Comparison of ENCODE assay signal across 20 cellular contexts in genomic region chr7:122055072-122055471, GRCh38.
DNase-seq lines count a peak whose midpoint lies in the region; ATAC-seq and TF ChIP-seq lines count a peak whose summit lies in the region.
"Had no signal": no experiment of that assay in that cellular context is flagged by ENCODE, and none has a peak within 500 bp of the region (broad histone marks: within the 10 kb centered on the region; RNA-seq: fewer than 3 reads in every experiment).

No MANE protein-coding gene starts in this region.

- no peak overlapping the region for H3K4me3 Mint-ChIP-seq in activated CD4-positive, alpha-beta T cell treated with anti-CD3 and anti-CD28 coated beads, Interleukin-2, amount 10 ng/mL, durations not matched to agents 7 days and 5 days
- H3K4me3 Mint-ChIP-seq: CD4-positive, CD25-positive, alpha-beta regulatory T cell; HFFc6 had no signal

- H3K27me3 ChIP-seq in A673 (replicated peaks; ENCODE audit: insufficient read depth, low read depth, low read length, poor library complexity) = no peaks in the 10 kb centered on the region

- intact Hi-C loops in A673 (cut with micrococcal nuclease; ENCODE audit: unreplicated experiment) = no loop called here

- no peaks in the 10 kb centered on the region for H3K4me1 ChIP-seq in A673 (ENCODE audit: insufficient read depth, low read length, poor library complexity, severe bottlenecking)

- no peak overlapping the region for H3K4me3 ChIP-seq in A673 (ENCODE audit: low read depth, low read length, poor library complexity, severe bottlenecking)

- H3K36me3 Mint-ChIP-seq in activated CD4-positive, alpha-beta T cell treated with anti-CD3 and anti-CD28 coated beads, Interleukin-2, amount 10 ng/mL, durations not matched to agents 7 days and 5 days (ENCODE audit: low read depth) = no peaks in the 10 kb centered on the region
- H3K36me3 Mint-ChIP-seq: CD4-positive, CD25-positive, alpha-beta regulatory T cell had no signal

- no peak for ATAC-seq in HG03378 (IDR thresholded peaks at IDR 0.05; ENCODE audit: unreplicated experiment)

- CTCF ChIA-PET in A673 (lab: Charles Lee) (no interaction called here), RWPE1 (lab: Yijun Ruan, JAX) (interaction anchor here (0.6 kb wide), 1 partner anchor 374 kb away, joined by 3 read pairs; no protein-coding TSS in a partner anchor)
- CTCF ChIA-PET in activated CD4-positive, alpha-beta T cell treated with anti-CD3 and anti-CD28 coated beads, Interleukin-2, amount 10 ng/mL, durations not matched to agents 7 days and 5 days (lab: Charles Lee) = no interaction called here

- no peaks in the 10 kb centered on the region for H3K9me3 Mint-ChIP-seq in activated CD4-positive, alpha-beta T cell treated with anti-CD3 and anti-CD28 coated beads, Interleukin-2, amount 10 ng/mL, durations not matched to agents 7 days and 5 days
- H3K9me3 Mint-ChIP-seq: HFFc6 had no signal

- DNase-seq in A673 (ENCODE audit: low spot score) (peak; percentile 12), ELR (ENCODE audit: low read depth) (peak; percentile 43), RWPE1 (ENCODE audit: low spot score) (peak; percentile 13), iris pigment epithelial cell (ENCODE audit: low read depth) (peak; percentile 5), NCI-H526 treated with DMSO at 0.1 percent for 48 hours (lab: John Stamatoyannopoulos, UW) (no peak), NCI-H1436 treated with DMSO at 0.1 percent for 48 hours (lab: John Stamatoyannopoulos, UW) (no peak)
- DNase-seq in activated CD4-positive, alpha-beta T cell treated with anti-CD3 and anti-CD28 coated beads, Interleukin-2, amount 10 ng/mL, durations not matched to agents 7 days and 5 days = no peak
- DNase-seq: CD4-positive, CD25-positive, alpha-beta regulatory T cell; COR-L47; DMS 273 treated with DMSO at 0.1 percent for 48 hours; HFFc6; KG1; NCI-H1092; NCI-H146; NCI-H2029; NCI-H226; NCI-H524; NCI-H82; Right ventricle myocardium superior had no signal

- no peaks in the 10 kb centered on the region for H3K9me3 ChIP-seq in A673 (ENCODE audit: low read depth, low read length, poor library complexity, severe bottlenecking)

- H3K36me3 ChIP-seq in A673 (ENCODE audit: insufficient read depth, low read length, poor library complexity, severe bottlenecking) = no peaks in the 10 kb centered on the region

- BruUV-seq in A673 (replicated peaks; lab: Mats Ljungman, UMichigan) = no TSS peak

- H3K27ac ChIP-seq in A673 (ENCODE audit: low read depth, low read length, poor library complexity, severe bottlenecking) (no peak overlapping the region), RWPE1 (no peak overlapping the region)

- no peaks in the 10 kb centered on the region for H3K4me1 Mint-ChIP-seq in activated CD4-positive, alpha-beta T cell treated with anti-CD3 and anti-CD28 coated beads, Interleukin-2, amount 10 ng/mL, durations not matched to agents 7 days and 5 days
- H3K4me1 Mint-ChIP-seq: CD4-positive, CD25-positive, alpha-beta regulatory T cell had no signal

- no peaks in the 10 kb centered on the region for H3K27me3 Mint-ChIP-seq in activated CD4-positive, alpha-beta T cell treated with anti-CD3 and anti-CD28 coated beads, Interleukin-2, amount 10 ng/mL, durations not matched to agents 7 days and 5 days
- H3K27me3 Mint-ChIP-seq: CD4-positive, CD25-positive, alpha-beta regulatory T cell had no signal

- no peak overlapping the region for H3K27ac Mint-ChIP-seq in activated CD4-positive, alpha-beta T cell treated with anti-CD3 and anti-CD28 coated beads, Interleukin-2, amount 10 ng/mL, durations not matched to agents 7 days and 5 days
- H3K27ac Mint-ChIP-seq: CD4-positive, CD25-positive, alpha-beta regulatory T cell; HFFc6 had no signal

- POLR2A ChIA-PET in A673 (lab: Charles Lee; ENCODE audit: low non-redundant PET) (no interaction called here), RWPE1 (lab: Yijun Ruan, JAX; ENCODE audit: low non-redundant PET) (no interaction called here)
- POLR2A ChIA-PET in activated CD4-positive, alpha-beta T cell treated with anti-CD3 and anti-CD28 coated beads, Interleukin-2, amount 10 ng/mL, durations not matched to agents 7 days and 5 days (lab: Charles Lee) = no interaction called here

- TF ChIP-seq CTCF in A673 (conservative IDR thresholded peaks at IDR 0.05; ENCODE audit: low read depth, low read length) (no peak), RWPE1 (conservative IDR thresholded peaks at IDR 0.05; ENCODE audit: low read depth) (no peak)

Comparison
In these comparisons a context has a peak if more than half of its experiments do, and no peak if none do; other contexts are left out.
1. DNase-seq: peak in A673 (single experiment), ELR (single experiment), RWPE1 (single experiment) and iris pigment epithelial cell (single experiment); none in NCI-H526 treated with DMSO at 0.1 percent for 48 hours (single experiment), NCI-H1436 treated with DMSO at 0.1 percent for 48 hours (single experiment) and activated CD4-positive, alpha-beta T cell treated with anti-CD3 and anti-CD28 coated beads, Interleukin-2, amount 10 ng/mL, durations not matched to agents 7 days and 5 days (single experiment).